ENCODE assay signal across 2 cellular contexts in the genomic region with DNA sequence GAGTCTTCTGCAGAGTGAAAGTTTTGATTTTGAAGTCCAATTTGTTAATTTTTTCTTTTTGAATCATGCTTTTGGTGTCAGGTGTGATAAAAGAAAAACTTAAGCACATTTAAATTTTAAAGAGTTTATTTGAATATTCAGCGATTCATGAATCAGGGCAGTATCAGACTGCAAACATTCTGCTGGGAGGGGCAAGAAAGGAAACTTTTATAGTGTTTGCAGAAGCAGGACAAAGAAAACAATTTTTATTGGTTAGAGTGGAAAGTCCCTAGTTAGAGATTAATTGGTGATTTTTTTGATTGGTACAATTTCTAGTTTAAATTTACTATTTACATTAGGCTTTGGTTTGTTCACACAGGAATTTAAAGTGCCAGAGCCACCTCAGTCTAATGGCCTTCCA.
TF ChIP-seq lines count a peak whose summit lies in the region.

No MANE protein-coding gene starts in this region.

TF ChIP-seq in A549, 52 proteins besides CTCF, POLR2A, EP300 and RAD21 (continued from another document):
- TF ChIP-seq MAZ (IDR thresholded peaks at IDR 0.05; ENCODE audit: borderline replicate concordance, low read depth, low read length), result no peak
- no peak for TF ChIP-seq HOXB5 (CRISPR knock-in tag; IDR thresholded peaks at IDR 0.05)
- TF ChIP-seq, protein P1, sequence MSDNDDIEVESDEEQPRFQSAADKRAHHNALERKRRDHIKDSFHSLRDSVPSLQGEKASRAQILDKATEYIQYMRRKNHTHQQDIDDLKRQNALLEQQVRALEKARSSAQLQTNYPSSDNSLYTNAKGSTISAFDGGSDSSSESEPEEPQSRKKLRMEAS (IDR thresholded peaks at IDR 0.05), result no peak
- TF ChIP-seq HDAC2 (IDR thresholded peaks at IDR 0.05), result no peak
- TF ChIP-seq EHF (CRISPR knock-in tag; IDR thresholded peaks at IDR 0.05), result no peak
- no peak for TF ChIP-seq CHD4 (IDR thresholded peaks at IDR 0.05; ENCODE audit: borderline replicate concordance)
- no peak for TF ChIP-seq TP53 (CRISPR knock-in tag; IDR thresholded peaks at IDR 0.05)

TF ChIP-seq in H1, 55 proteins besides CTCF, POLR2A, EP300 and RAD21 (continued from another document):
- TF ChIP-seq SIRT6 (IDR thresholded peaks at IDR 0.05; ENCODE audit: low read length), result no peak
- TF ChIP-seq, protein P2, sequence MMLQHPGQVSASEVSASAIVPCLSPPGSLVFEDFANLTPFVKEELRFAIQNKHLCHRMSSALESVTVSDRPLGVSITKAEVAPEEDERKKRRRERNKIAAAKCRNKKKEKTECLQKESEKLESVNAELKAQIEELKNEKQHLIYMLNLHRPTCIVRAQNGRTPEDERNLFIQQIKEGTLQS (IDR thresholded peaks at IDR 0.05; ENCODE audit: insufficient read depth, low read depth, low read length), result no peak
- TF ChIP-seq, protein P3, sequence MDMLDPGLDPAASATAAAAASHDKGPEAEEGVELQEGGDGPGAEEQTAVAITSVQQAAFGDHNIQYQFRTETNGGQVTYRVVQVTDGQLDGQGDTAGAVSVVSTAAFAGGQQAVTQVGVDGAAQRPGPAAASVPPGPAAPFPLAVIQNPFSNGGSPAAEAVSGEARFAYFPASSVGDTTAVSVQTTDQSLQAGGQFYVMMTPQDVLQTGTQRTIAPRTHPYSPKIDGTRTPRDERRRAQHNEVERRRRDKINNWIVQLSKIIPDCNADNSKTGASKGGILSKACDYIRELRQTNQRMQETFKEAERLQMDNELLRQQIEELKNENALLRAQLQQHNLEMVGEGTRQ (IDR thresholded peaks at IDR 0.05; ENCODE audit: low read length), result no peak
- no peak for TF ChIP-seq TEAD4 (IDR thresholded peaks at IDR 0.05; ENCODE audit: low read depth, low read length)
- no peak for TF ChIP-seq BACH1 (IDR thresholded peaks at IDR 0.05; ENCODE audit: low read length)
- TF ChIP-seq CREB1 (IDR thresholded peaks at IDR 0.05), result no peak
- no peak for TF ChIP-seq SIX5 (IDR thresholded peaks at IDR 0.05; ENCODE audit: low read depth, low read length)
- TF ChIP-seq KDM4A (IDR thresholded peaks at IDR 0.05; ENCODE audit: low read depth, low read length, severe bottlenecking), result no peak
- TF ChIP-seq ASH2L (IDR thresholded peaks at IDR 0.05; ENCODE audit: low read length), result no peak
- TF ChIP-seq EZH2 (IDR thresholded peaks at IDR 0.05; ENCODE audit: low read depth, low read length, severe bottlenecking), result no peak
- no peak for TF ChIP-seq BRCA1 (IDR thresholded peaks at IDR 0.05; ENCODE audit: low read depth, low read length)
- no peak for TF ChIP-seq CBX8 (IDR thresholded peaks at IDR 0.05; ENCODE audit: borderline replicate concordance, low read depth, low read length)
- no peak for TF ChIP-seq SP4 (IDR thresholded peaks at IDR 0.05; ENCODE audit: low read length)
- TF ChIP-seq POU5F1 (IDR thresholded peaks at IDR 0.05; ENCODE audit: low read depth, low read length), result no peak
- TF ChIP-seq CHD1 (IDR thresholded peaks at IDR 0.05; ENCODE audit: low read depth, low read length), result no peak
